Comparison of ENCODE assay signal across 1 cellular context in genomic region chr4:161937151-161937550, GRCh38.
TF ChIP-seq lines count a peak whose summit lies in the region.

No MANE protein-coding gene starts in this region.

TF ChIP-seq in HCT116, 20 proteins besides CTCF, POLR2A, EP300 and RAD21 (continued from another document):
- TF ChIP-seq REST (IDR thresholded peaks at IDR 0.05; ENCODE audit: low read depth) (no peak), ELF1 (IDR thresholded peaks at IDR 0.05; ENCODE audit: borderline replicate concordance, low read depth) (no peak), EZH2phosphoT487 (IDR thresholded peaks at IDR 0.05; ENCODE audit: borderline replicate concordance) (no peak), JUND (IDR thresholded peaks at IDR 0.05) (no peak), YY1 (IDR thresholded peaks at IDR 0.05; ENCODE audit: extremely low read depth, insufficient replicate concordance, low read depth, low read length) (no peak), CBX3 (IDR thresholded peaks at IDR 0.05; ENCODE audit: low read depth) (no peak), ZFX (IDR thresholded peaks at IDR 0.05) (no peak), SRF (IDR thresholded peaks at IDR 0.05; ENCODE audit: low read depth) (no peak), CEBPB (IDR thresholded peaks at IDR 0.05; ENCODE audit: low read depth) (no peak), EZH2 (IDR thresholded peaks at IDR 0.05) (no peak), SIN3A (IDR thresholded peaks at IDR 0.05; ENCODE audit: low read depth) (no peak)
- TF ChIP-seq, protein P1, sequence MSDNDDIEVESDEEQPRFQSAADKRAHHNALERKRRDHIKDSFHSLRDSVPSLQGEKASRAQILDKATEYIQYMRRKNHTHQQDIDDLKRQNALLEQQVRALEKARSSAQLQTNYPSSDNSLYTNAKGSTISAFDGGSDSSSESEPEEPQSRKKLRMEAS (IDR thresholded peaks at IDR 0.05) = no peak
